Comparison of ENCODE assay signal across 18 cellular contexts in genomic region chr4:184470785-184471110, GRCh38. TPM values are rescaled to one million over a fixed set of nuclear protein-coding genes. Genes with fewer than 3 reads are reported as not detected.
A peak's percentile ranks its signal among the peaks of the same experiment; 100 is the strongest.
DNase-seq lines count a peak whose midpoint lies in the region; ATAC-seq and TF ChIP-seq lines count a peak whose summit lies in the region.
"Had no signal": no experiment of that assay in that cellular context is flagged by ENCODE, and none has a peak within 500 bp of the region (broad histone marks: within the 10 kb centered on the region; RNA-seq: fewer than 3 reads in every experiment).

No MANE protein-coding gene starts in this region.

- no peaks in the 10 kb centered on the region for H3K9me3 ChIP-seq in BLaER1 treated with 17β-estradiol and CSF1 and Interleukin-3, amounts not matched to agents 10 nM and 100 nM (replicated peaks in 1 of 11)
- no peaks in the 10 kb centered on the region for H3K9me3 ChIP-seq in testis
- H3K9me3 ChIP-seq: esophagus muscularis mucosa, MG63, uterus had no signal

- peaks cover 41% of the 10 kb centered on the region for H3K36me3 Mint-ChIP-seq in activated T-helper 2 cell treated with anti-CD3 and anti-CD28 coated beads, Interferon-gamma antibody, Interleukin-2, Interleukin-4, amounts not matched to agents 10 μg/mL and 5 μg/mL and 100 μg/mL, durations not matched to agents 14 hours and 24 hours and 36 hours (ENCODE audit: low read depth)
- peaks cover 0 to 9% of the 10 kb centered on the region in 2 donors for H3K36me3 Mint-ChIP-seq in naive B cell

- peaks cover 0 to 66% (median 47%) of the 10 kb centered on the region in 11 experiments; a peak in 17 of 22 replicates for H4K20me1 ChIP-seq in BLaER1 treated with 17β-estradiol and CSF1 and Interleukin-3, amounts not matched to agents 10 nM and 100 nM

- peak overlapping the region in 9 of 11 experiments; percentile 22 to 93 (median 83); a peak in 13 of 22 replicates for H3K4me2 ChIP-seq in BLaER1 treated with 17β-estradiol and CSF1 and Interleukin-3, amounts not matched to agents 10 nM and 100 nM

- intact Hi-C loops in activated T-helper 2 cell treated with anti-CD3 and anti-CD28 coated beads, Interferon-gamma antibody, Interleukin-2, Interleukin-4, amounts not matched to agents 10 μg/mL and 5 μg/mL and 100 μg/mL, durations not matched to agents 14 hours and 24 hours and 36 hours (cut with micrococcal nuclease): loop anchor here (10.0 kb wide), 1 partner anchor 1026 kb away; the partner anchor contains the start of gene CDKN2AIP
- intact Hi-C loops in testis (cut with DNase I; ENCODE audit: low total_unique reads): loop anchor here (10.0 kb wide), 1 partner anchor 76 kb away; no protein-coding TSS in a partner anchor

- ATAC-seq in GM18505 (IDR thresholded peaks at IDR 0.05; ENCODE audit: unreplicated experiment) (no peak), naive B cell (ENCODE audit: low read depth in 2 of 2) (no peak)

- WGBS in testis, 2 donors: 48 to 69% methylated on average over 2 of the region's 2 CpGs

- peaks cover 33 to 47% (median 42%) of the 10 kb centered on the region in 10 experiments for H3K4me1 ChIP-seq in BLaER1 treated with 17β-estradiol and CSF1 and Interleukin-3, amounts not matched to agents 10 nM and 100 nM
- peaks cover 14% of the 10 kb centered on the region for H3K4me1 ChIP-seq in testis

- peak overlapping the region; percentile 15 for H3K4me3 Mint-ChIP-seq in activated T-helper 2 cell treated with anti-CD3 and anti-CD28 coated beads, Interferon-gamma antibody, Interleukin-2, Interleukin-4, amounts not matched to agents 10 μg/mL and 5 μg/mL and 100 μg/mL, durations not matched to agents 14 hours and 24 hours and 36 hours (ENCODE audit: low read depth)
- H3K4me3 Mint-ChIP-seq in naive B cell: peak overlapping the region; percentile 70 to 96 (median 90)
- H3K4me3 Mint-ChIP-seq: dendritic cell treated with granulocyte-macrophage colony-stimulating factor and Interleukin-4, amounts not matched to agents 40 ng/mL and 50 ng/mL, for 4 days had no signal

- no peaks in the 10 kb centered on the region for H3K9me3 Mint-ChIP-seq in activated T-helper 2 cell treated with anti-CD3 and anti-CD28 coated beads, Interferon-gamma antibody, Interleukin-2, Interleukin-4, amounts not matched to agents 10 μg/mL and 5 μg/mL and 100 μg/mL, durations not matched to agents 14 hours and 24 hours and 36 hours
- H3K9me3 Mint-ChIP-seq in naive B cell: no peaks in the 10 kb centered on the region
- H3K9me3 Mint-ChIP-seq: dendritic cell treated with granulocyte-macrophage colony-stimulating factor and Interleukin-4, amounts not matched to agents 40 ng/mL and 50 ng/mL, for 4 days had no signal

- H3K27me3 Mint-ChIP-seq in activated T-helper 2 cell treated with anti-CD3 and anti-CD28 coated beads, Interferon-gamma antibody, Interleukin-2, Interleukin-4, amounts not matched to agents 10 μg/mL and 5 μg/mL and 100 μg/mL, durations not matched to agents 14 hours and 24 hours and 36 hours (ENCODE audit: low read depth): no peaks in the 10 kb centered on the region
- H3K27me3 Mint-ChIP-seq in naive B cell: no peaks in the 10 kb centered on the region
- H3K27me3 Mint-ChIP-seq: dendritic cell treated with granulocyte-macrophage colony-stimulating factor and Interleukin-4, amounts not matched to agents 40 ng/mL and 50 ng/mL, for 4 days had no signal

- no peaks in the 10 kb centered on the region for H3K27me3 ChIP-seq in BLaER1 treated with 17β-estradiol and CSF1 and Interleukin-3, amounts not matched to agents 10 nM and 100 nM
- H3K27me3 ChIP-seq in testis: no peaks in the 10 kb centered on the region
- H3K27me3 ChIP-seq: esophagus muscularis mucosa, MG63, uterus had no signal

- TF ChIP-seq CTCF in testis (IDR thresholded peaks at IDR 0.05): no peak

- H3K4me3 ChIP-seq in BLaER1 treated with 17β-estradiol and CSF1 and Interleukin-3, amounts not matched to agents 10 nM and 100 nM: no peak overlapping the region
- H3K4me3 ChIP-seq in testis: no peak overlapping the region
- H3K4me3 ChIP-seq: esophagus muscularis mucosa, MG63, uterus had no signal

- TF ChIP-seq POLR2A in GM18505 (IDR thresholded peaks at IDR 0.05; ENCODE audit: borderline replicate concordance, extremely low read depth, insufficient read depth, insufficient read length) (peak; percentile 1), testis (IDR thresholded peaks at IDR 0.05) (no peak)

- DNase-seq in activated T-helper 2 cell treated with anti-CD3 and anti-CD28 coated beads, Interferon-gamma antibody, Interleukin-2, Interleukin-4, amounts not matched to agents 10 μg/mL and 5 μg/mL and 100 μg/mL, durations not matched to agents 14 hours and 24 hours and 36 hours (ENCODE audit: low spot score): no peak
- DNase-seq in naive B cell (no peak), NCI-H2196 treated with DMSO at 0.1 percent for 48 hours (lab: John Stamatoyannopoulos, UW; ENCODE audit: unreplicated experiment) (no peak), DMS79 (lab: John Stamatoyannopoulos, UW) (no peak), testis (no peak), SHP77 treated with DMSO at 0.1 percent for 48 hours (lab: John Stamatoyannopoulos, UW) (no peak)
- DNase-seq: activated CD4-positive, alpha-beta T cell treated with anti-CD3 and anti-CD28 coated beads for 4 hours; activated naive CD4-positive, alpha-beta T cell treated with anti-CD3 and anti-CD28 coated beads, Interleukin-2, amount 50 U/mL, for 16 hours; MG63; NCI-H1694; NCI-H446; SIG-M5; T1000; uterus had no signal

- H3K4me1 Mint-ChIP-seq in activated T-helper 2 cell treated with anti-CD3 and anti-CD28 coated beads, Interferon-gamma antibody, Interleukin-2, Interleukin-4, amounts not matched to agents 10 μg/mL and 5 μg/mL and 100 μg/mL, durations not matched to agents 14 hours and 24 hours and 36 hours (ENCODE audit: low read depth): peaks cover 37% of the 10 kb centered on the region
- peaks cover 48 to 74% (median 61%) of the 10 kb centered on the region in 3 donors for H3K4me1 Mint-ChIP-seq in naive B cell

- peaks cover 0 to 37% (median 17%) of the 10 kb centered on the region in 11 experiments; a peak in 14 of 22 replicates for H3K36me3 ChIP-seq in BLaER1 treated with 17β-estradiol and CSF1 and Interleukin-3, amounts not matched to agents 10 nM and 100 nM
- no peaks in the 10 kb centered on the region for H3K36me3 ChIP-seq in testis (ENCODE audit: low read depth, missing control alignments)
- H3K36me3 ChIP-seq: MG63, uterus had no signal

- H3K9ac ChIP-seq in BLaER1 treated with 17β-estradiol and CSF1 and Interleukin-3, amounts not matched to agents 10 nM and 100 nM: peak overlapping the region in 1 of 11 experiments; percentile 1; a peak in 1 of 22 replicates

- no peak overlapping the region for H3K27ac ChIP-seq in BLaER1 treated with 17β-estradiol and CSF1 and Interleukin-3, amounts not matched to agents 10 nM and 100 nM
- no peak overlapping the region for H3K27ac ChIP-seq in testis

- no peak overlapping the region for H3K27ac Mint-ChIP-seq in activated T-helper 2 cell treated with anti-CD3 and anti-CD28 coated beads, Interferon-gamma antibody, Interleukin-2, Interleukin-4, amounts not matched to agents 10 μg/mL and 5 μg/mL and 100 μg/mL, durations not matched to agents 14 hours and 24 hours and 36 hours
- H3K27ac Mint-ChIP-seq in naive B cell: peak overlapping the region; percentile 53 to 95 (median 84)
- H3K27ac Mint-ChIP-seq: dendritic cell treated with granulocyte-macrophage colony-stimulating factor and Interleukin-4, amounts not matched to agents 40 ng/mL and 50 ng/mL, for 4 days had no signal

RNA-seq across cellular contexts. Expression of gene IRF2, which starts 3.6 kb away (rescaled TPM):
- 47.6 and 53.2 TPM in 2 replicates for total RNA-seq in activated T-helper 2 cell treated with anti-CD3 and anti-CD28 coated beads, Interferon-gamma antibody, Interleukin-2, Interleukin-4, amounts not matched to agents 10 μg/mL and 5 μg/mL and 100 μg/mL, durations not matched to agents 14 hours and 24 hours and 36 hours
- polyA plus RNA-seq in naive B cell (ENCODE audit: low read depth in 6 of 6) (100 to 1,000 TPM; 119 to 174 (median 151) TPM), testis (ENCODE audit: insufficient read depth, low read depth, low replicate concordance) (13.0 TPM)
- 10 to 100 TPM; 16.1 to 22.3 TPM for total RNA-seq in testis
